In the genomic region with DNA sequence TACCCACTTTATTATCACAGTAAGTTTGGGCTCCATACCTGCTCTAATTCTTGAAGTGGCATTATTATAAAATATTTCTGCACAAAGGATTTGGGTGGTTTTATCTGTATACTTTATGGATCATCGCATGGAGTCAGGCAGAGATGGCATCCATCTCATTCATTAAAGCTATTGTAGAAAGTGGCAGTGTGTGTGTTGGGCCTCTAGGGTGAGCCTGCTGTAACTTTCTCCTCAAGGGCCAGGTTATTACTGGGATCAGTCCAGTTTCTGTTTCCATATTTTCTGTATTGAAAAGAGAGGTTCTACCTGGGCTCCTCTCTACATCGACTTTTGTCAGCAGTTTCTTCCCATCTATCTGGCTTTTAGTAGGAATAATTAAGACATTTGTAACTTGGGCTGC, we compare ENCODE assay signal across 21 cellular contexts.
"Had no signal": no experiment of that assay in that cellular context is flagged by ENCODE, and none has a peak within 500 bp of the region (broad histone marks: within the 10 kb centered on the region; RNA-seq: fewer than 3 reads in every experiment).

No MANE protein-coding gene starts in this region.

- H3K4me3 Mint-ChIP-seq: effector memory CD8-positive, alpha-beta T cell; naive thymus-derived CD4-positive, alpha-beta T cell; nephron; stimulated activated effector memory CD8-positive, alpha-beta T cell treated with anti-CD3 and anti-CD28 coated beads, Interleukin-12 subunit alpha, Interleukin-12 subunit beta, amount 100 ng/mL, for 72 hours had no signal

- H3K27ac ChIP-seq: gastrocnemius medialis, prostate gland, right atrium auricular region, sigmoid colon, stomach, thyroid gland, vagina had no signal

- H3K27me3 Mint-ChIP-seq: effector memory CD8-positive, alpha-beta T cell; naive thymus-derived CD4-positive, alpha-beta T cell had no signal

- H3K9me3 Mint-ChIP-seq: nephron had no signal

- H3K4me1 Mint-ChIP-seq: naive thymus-derived CD4-positive, alpha-beta T cell; nephron; stimulated activated effector memory CD8-positive, alpha-beta T cell treated with anti-CD3 and anti-CD28 coated beads, Interleukin-12 subunit alpha, Interleukin-12 subunit beta, amount 100 ng/mL, for 72 hours had no signal

- DNase-seq: cortex of kidney; effector memory CD8-positive, alpha-beta T cell; gastrocnemius medialis; head of caudate nucleus; kidney; mesendoderm; midbrain; naive thymus-derived CD4-positive, alpha-beta T cell; nucleus accumbens; sigmoid colon; stimulated activated CD4-positive, alpha-beta T cell treated with anti-CD3 and anti-CD28 coated beads, Interleukin-2, amount 100 ng/mL, for 24 hours; stimulated activated CD4-positive, alpha-beta T cell treated with anti-CD3 and anti-CD28 coated beads, Interleukin-4, amount 100 ng/mL, for 24 hours; stimulated activated naive CD4-positive, alpha-beta T cell treated with Interleukin-2 at 50 U/mL for 16 hours; stomach; thyroid gland; trophoblast cell had no signal

- H3K27ac Mint-ChIP-seq: effector memory CD8-positive, alpha-beta T cell; naive thymus-derived CD4-positive, alpha-beta T cell; nephron; stimulated activated effector memory CD8-positive, alpha-beta T cell treated with anti-CD3 and anti-CD28 coated beads, Interleukin-12 subunit alpha, Interleukin-12 subunit beta, amount 100 ng/mL, for 72 hours had no signal

- H3K36me3 Mint-ChIP-seq: stimulated activated effector memory CD8-positive, alpha-beta T cell treated with anti-CD3 and anti-CD28 coated beads, Interleukin-12 subunit alpha, Interleukin-12 subunit beta, amount 100 ng/mL, for 72 hours had no signal

- H3K4me1 ChIP-seq: gastrocnemius medialis, prostate gland, right atrium auricular region, sigmoid colon, stomach, thyroid gland, vagina had no signal

- H3K36me3 ChIP-seq: gastrocnemius medialis, prostate gland, right atrium auricular region, sigmoid colon, stomach, thyroid gland, vagina had no signal

- H3K4me3 ChIP-seq: gastrocnemius medialis, prostate gland, right atrium auricular region, sigmoid colon, stomach, thyroid gland, vagina had no signal

- H3K27me3 ChIP-seq: gastrocnemius medialis, right atrium auricular region, sigmoid colon, stomach, thyroid gland, vagina had no signal

- H3K9me3 ChIP-seq: gastrocnemius medialis, prostate gland, right atrium auricular region, sigmoid colon, stomach, thyroid gland, vagina had no signal
